Comparison of ENCODE assay signal across 13 cellular contexts in genomic region chr9:115006660-115007059, GRCh38.
A peak's percentile ranks its signal among the peaks of the same experiment; 100 is the strongest.
DNase-seq lines count a peak whose midpoint lies in the region; ATAC-seq and FAIRE-seq lines count a peak whose summit lies in the region.
"Had no signal": no experiment of that assay in that cellular context is flagged by ENCODE, and none has a peak within 500 bp of the region (broad histone marks: within the 10 kb centered on the region; RNA-seq: fewer than 3 reads in every experiment).

No MANE protein-coding gene starts in this region.

- no peak overlapping the region for H3K4me3 ChIP-seq in right cardiac atrium (ENCODE audit: low read length)
- H3K4me3 ChIP-seq: dorsolateral prefrontal cortex, PC-9 had no signal

- no peaks in the 10 kb centered on the region for H3K27me3 ChIP-seq in right cardiac atrium (ENCODE audit: control insufficient read depth, insufficient read depth)

- no peaks in the 10 kb centered on the region for H3K9me3 ChIP-seq in right cardiac atrium (ENCODE audit: control insufficient read depth, low read length)
- H3K9me3 ChIP-seq: neutrophil had no signal

- WGBS in right cardiac atrium: 89% methylated on average over 3 of the region's 3 CpGs

- intact Hi-C loops in right cardiac atrium (cut with DNase I): no loop called here

- no peak overlapping the region for H3K27ac ChIP-seq in right cardiac atrium (ENCODE audit: low read length)
- H3K27ac ChIP-seq: dorsolateral prefrontal cortex, neutrophil, PC-9 had no signal

- FAIRE-seq in urothelium cell line (lab: Jason Lieb, UNC): no peak

- DNase-seq in stimulated activated CD4-positive, alpha-beta T cell treated with anti-CD3 and anti-CD28 coated beads, Interleukin-12 subunit alpha, Interleukin-12 subunit beta, amount 100 ng/mL, for 48 hours (ENCODE audit: low read depth in 2 of 3, low spot score in 1 of 3): peak; percentile 36 to 42 (median 40)
- DNase-seq in stimulated activated CD4-positive, alpha-beta T cell treated with anti-CD3 and anti-CD28 coated beads, Interleukin-12 subunit alpha, Interleukin-12 subunit beta, amount 100 ng/mL, for 4 hours: no peak
- DNase-seq in T-helper 22 cell (ENCODE audit: low read depth): peak; percentile 24
- DNase-seq in fibroblast of peridontal ligament (ENCODE audit: extremely low read depth): peak; percentile 96
- DNase-seq in urothelium cell line (ENCODE audit: low spot score): peak; percentile 36
- no peak for DNase-seq in cortex of kidney (lab: John Stamatoyannopoulos, UW)
- no peak for DNase-seq in right cardiac atrium
- DNase-seq in NCI-H345 (lab: John Stamatoyannopoulos, UW): no peak
- DNase-seq: COR-L47, MM.1S, PC-9 had no signal

- no peak for ATAC-seq in right cardiac atrium

- H3K4me1 ChIP-seq in right cardiac atrium (ENCODE audit: control insufficient read depth, insufficient read depth, low read length): no peaks in the 10 kb centered on the region

Comparison
In these comparisons a context has a peak if more than half of its experiments do, and no peak if none do; other contexts are left out.
1. DNase-seq: peak in stimulated activated CD4-positive, alpha-beta T cell treated with anti-CD3 and anti-CD28 coated beads, Interleukin-12 subunit alpha, Interleukin-12 subunit beta, amount 100 ng/mL, for 48 hours (3 of 3), T-helper 22 cell (single experiment), fibroblast of peridontal ligament (single experiment) and urothelium cell line (single experiment); none in stimulated activated CD4-positive, alpha-beta T cell treated with anti-CD3 and anti-CD28 coated beads, Interleukin-12 subunit alpha, Interleukin-12 subunit beta, amount 100 ng/mL, for 4 hours (single experiment), cortex of kidney (single experiment), right cardiac atrium (0 of 3) and NCI-H345 (single experiment).